In the genomic region with DNA sequence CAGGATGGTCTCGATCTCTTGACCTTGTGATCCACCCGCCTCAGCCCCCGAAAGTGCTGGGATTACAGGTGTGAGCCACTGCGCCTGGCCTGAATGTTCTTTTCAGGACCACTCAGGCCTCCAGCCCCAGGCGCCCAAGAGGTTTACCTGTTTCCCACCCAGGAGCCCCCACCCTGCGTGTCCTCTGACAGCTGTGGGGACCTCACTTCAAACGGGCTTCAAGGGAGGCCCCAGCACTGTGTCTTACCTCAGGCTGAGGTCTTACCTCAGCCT, we compare ENCODE assay signal across 15 cellular contexts. TPM values are rescaled to one million over a fixed set of nuclear protein-coding genes. Genes with fewer than 3 reads are reported as not detected.
"Had no signal": no experiment of that assay in that cellular context is flagged by ENCODE, and none has a peak within 500 bp of the region (broad histone marks: within the 10 kb centered on the region; RNA-seq: fewer than 3 reads in every experiment).

No MANE protein-coding gene starts in this region.

- H3K27ac ChIP-seq: esophagus squamous epithelium, prostate gland, sigmoid colon, SK-N-MC had no signal

- ATAC-seq: activated CD4-positive, CD25-positive, alpha-beta regulatory T cell treated with anti-CD3 and anti-CD28 coated beads, Interleukin-2, amount 50 U/mL, for 24 hours; naive thymus-derived CD4-positive, alpha-beta T cell; stimulated activated naive CD8-positive, alpha-beta T cell treated with anti-CD3 and anti-CD28 coated beads, Interleukin-15, amount 100 ng/mL, for 72 hours had no signal

- H3K4me3 ChIP-seq: esophagus squamous epithelium, prostate gland, sigmoid colon, SK-N-MC had no signal

- DNase-seq: activated CD4-positive, alpha-beta T cell treated with anti-CD3 and anti-CD28 coated beads, Interleukin-2, amount 50 U/mL, for 1 hour; activated CD8-positive, alpha-beta memory T cell treated with anti-CD3 and anti-CD28 coated beads for 24 hours; esophagus squamous epithelium; kidney glomerular epithelial cell; sigmoid colon; stimulated activated CD4-positive, alpha-beta T cell treated with anti-CD3 and anti-CD28 coated beads, Interleukin-1b, Interleukin-23, amount 100 ng/mL, for 48 hours; stimulated activated naive CD8-positive, alpha-beta T cell treated with anti-CD3 and anti-CD28 coated beads, Interleukin-15, amount 100 ng/mL, for 72 hours; T-helper 9 cell had no signal

- H3K9me3 ChIP-seq: esophagus squamous epithelium, prostate gland, sigmoid colon had no signal

- H3K4me1 ChIP-seq: esophagus squamous epithelium, prostate gland, sigmoid colon had no signal

- H3K36me3 ChIP-seq: esophagus squamous epithelium, prostate gland, sigmoid colon had no signal

RNA-seq across cellular contexts. Expression of a gene that starts 19.1 kb away (rescaled TPM):
- total RNA-seq: endothelial cell of umbilical vein; esophagus squamous epithelium; fibroblast of villous mesenchyme; mononuclear cell; naive thymus-derived CD4-positive, alpha-beta T cell; sigmoid colon had no signal
- polyA plus RNA-seq: endothelial cell of umbilical vein; naive thymus-derived CD4-positive, alpha-beta T cell had no signal

RNA-seq across cellular contexts. Expression of a gene that starts 42.9 kb away (rescaled TPM):
- total RNA-seq: endothelial cell of umbilical vein; esophagus squamous epithelium; fibroblast of villous mesenchyme; mononuclear cell; naive thymus-derived CD4-positive, alpha-beta T cell; prostate gland; sigmoid colon had no signal
- polyA plus RNA-seq: endothelial cell of umbilical vein; naive thymus-derived CD4-positive, alpha-beta T cell had no signal
